21 cellular contexts compared by ENCODE assay signal in genomic region chr1:88681223-88681622, GRCh38. TPM values are rescaled to one million over a fixed set of nuclear protein-coding genes. Genes with fewer than 3 reads are reported as not detected.
A peak's percentile ranks its signal among the peaks of the same experiment; 100 is the strongest.
DNase-seq lines count a peak whose midpoint lies in the region; ATAC-seq and TF ChIP-seq lines count a peak whose summit lies in the region.
"Had no signal": no experiment of that assay in that cellular context is flagged by ENCODE, and none has a peak within 500 bp of the region (broad histone marks: within the 10 kb centered on the region; RNA-seq: fewer than 3 reads in every experiment).

No MANE protein-coding gene starts in this region.

- POLR2A ChIA-PET in naive thymus-derived CD4-positive, alpha-beta T cell (lab: Charles Lee) = interaction anchor here (1.1 to 1.5 kb wide), 3 partner anchors 9 to 24 kb away, joined by 3 to 5 read pairs (median 5); no protein-coding TSS in a partner anchor

- H3K9me3 Mint-ChIP-seq in activated naive CD4-positive, alpha-beta T cell treated with anti-CD3 and anti-CD28 coated beads, Interleukin-2, amount 50 U/mL, for 24 hours = no peaks in the 10 kb centered on the region
- H3K9me3 Mint-ChIP-seq in naive thymus-derived CD4-positive, alpha-beta T cell = peaks cover 0 to 3% (median 0%) of the 10 kb centered on the region in 11 donors

- peaks cover 0 to 7% (median 0%) of the 10 kb centered on the region in 3 experiments for H3K36me3 ChIP-seq in naive thymus-derived CD4-positive, alpha-beta T cell (ENCODE audit: control insufficient read depth in 2 of 3, insufficient read depth in 3 of 3, low read length in 3 of 3)
- H3K36me3 ChIP-seq: BLaER1 had no signal

- TF ChIP-seq CTCF in epithelial cell of esophagus (IDR thresholded peaks at IDR 0.05; ENCODE audit: insufficient read depth, low read depth, low read length, missing control alignments) = no peak

- H3K4me1 ChIP-seq in naive thymus-derived CD4-positive, alpha-beta T cell (ENCODE audit: control insufficient read depth in 2 of 2, insufficient read depth in 2 of 2, low read length in 2 of 2) = peaks cover 14 to 18% of the 10 kb centered on the region in 2 donors

- no peak for ATAC-seq in naive thymus-derived CD4-positive, alpha-beta T cell
- no peak for ATAC-seq in HG03565 (IDR thresholded peaks at IDR 0.05; ENCODE audit: unreplicated experiment)

- no peak for DNase-seq in activated naive CD4-positive, alpha-beta T cell treated with Interleukin-2 at 50 U/mL for 16 hours
- DNase-seq in epithelial cell of esophagus (ENCODE audit: low read depth) = peak; percentile 30
- no peak for DNase-seq in naive thymus-derived CD4-positive, alpha-beta T cell
- DNase-seq in NCI-H128 (lab: John Stamatoyannopoulos, UW; ENCODE audit: unreplicated experiment) = no peak
- no peak for DNase-seq in activated CD8-positive, alpha-beta memory T cell treated with anti-CD3 and anti-CD28 coated beads, Interleukin-2, amount 50 U/mL, for 48 hours
- DNase-seq: CD4-positive, CD25-positive, alpha-beta regulatory T cell; GM23248; H9; KBM-7; MM.1S; NCI-H1048; NCI-H1417 treated with DMSO at 0.1 percent for 48 hours; NCI-H187 treated with DMSO at 0.1 percent for 48 hours; NCI-H2107; NCI-H524; NCI-H748 treated with DMSO at 0.1 percent for 48 hours; SK-N-SH had no signal

- H3K4me3 Mint-ChIP-seq in activated naive CD4-positive, alpha-beta T cell treated with anti-CD3 and anti-CD28 coated beads, Interleukin-2, amount 50 U/mL, for 24 hours = no peak overlapping the region
- H3K4me3 Mint-ChIP-seq in naive thymus-derived CD4-positive, alpha-beta T cell = no peak overlapping the region
- H3K4me3 Mint-ChIP-seq: H9 had no signal

- H3K27me3 Mint-ChIP-seq in activated naive CD4-positive, alpha-beta T cell treated with anti-CD3 and anti-CD28 coated beads, Interleukin-2, amount 50 U/mL, for 24 hours = no peaks in the 10 kb centered on the region
- peaks cover 0 to 12% (median 0%) of the 10 kb centered on the region in 5 donors for H3K27me3 Mint-ChIP-seq in naive thymus-derived CD4-positive, alpha-beta T cell

- no peak overlapping the region for H3K4me3 ChIP-seq in epithelial cell of esophagus (ENCODE audit: low read length)
- no peak overlapping the region for H3K4me3 ChIP-seq in naive thymus-derived CD4-positive, alpha-beta T cell (ENCODE audit: low read length)
- H3K4me3 ChIP-seq: BLaER1, GM23248 had no signal

- H3K36me3 Mint-ChIP-seq in activated naive CD4-positive, alpha-beta T cell treated with anti-CD3 and anti-CD28 coated beads, Interleukin-2, amount 50 U/mL, for 24 hours = no peaks in the 10 kb centered on the region
- H3K36me3 Mint-ChIP-seq in naive thymus-derived CD4-positive, alpha-beta T cell = no peaks in the 10 kb centered on the region
- H3K36me3 Mint-ChIP-seq: CD4-positive, CD25-positive, alpha-beta regulatory T cell had no signal

- peak overlapping the region; percentile 59 for H3K27ac Mint-ChIP-seq in activated naive CD4-positive, alpha-beta T cell treated with anti-CD3 and anti-CD28 coated beads, Interleukin-2, amount 50 U/mL, for 24 hours
- H3K27ac Mint-ChIP-seq in naive thymus-derived CD4-positive, alpha-beta T cell = peak overlapping the region in 6 of 9 donors; percentile 11 to 67 (median 47)
- H3K27ac Mint-ChIP-seq: CD4-positive, CD25-positive, alpha-beta regulatory T cell; H9 had no signal

- H3K27me3 ChIP-seq in naive thymus-derived CD4-positive, alpha-beta T cell (ENCODE audit: control insufficient read depth in 2 of 2, insufficient read depth in 2 of 2, low read length in 2 of 2) = no peaks in the 10 kb centered on the region
- H3K27me3 ChIP-seq: BLaER1 had no signal

- intact Hi-C loops in naive thymus-derived CD4-positive, alpha-beta T cell (cut with micrococcal nuclease) = loop anchor here in 1 of 2 donors (10.0 kb wide), 3 partner anchors 594 to 1976 kb away; partner anchors contain the start of genes GBP5, LRRC8C and SH3GLB1

- peak overlapping the region; percentile 23 for H3K27ac ChIP-seq in naive thymus-derived CD4-positive, alpha-beta T cell (ENCODE audit: low read depth, low read length)
- H3K27ac ChIP-seq: 22Rv1, BLaER1, GM23248 had no signal

- CTCF ChIA-PET in naive thymus-derived CD4-positive, alpha-beta T cell (lab: Charles Lee) = no interaction called here

- no peaks in the 10 kb centered on the region for H3K9me3 ChIP-seq in naive thymus-derived CD4-positive, alpha-beta T cell (ENCODE audit: control insufficient read depth in 2 of 3, low read length in 3 of 3)
- H3K9me3 ChIP-seq: BLaER1, SK-N-SH had no signal

- H3K4me1 Mint-ChIP-seq in activated naive CD4-positive, alpha-beta T cell treated with anti-CD3 and anti-CD28 coated beads, Interleukin-2, amount 50 U/mL, for 24 hours = peaks cover 23% of the 10 kb centered on the region
- peaks cover 12 to 31% (median 23%) of the 10 kb centered on the region in 7 donors for H3K4me1 Mint-ChIP-seq in naive thymus-derived CD4-positive, alpha-beta T cell

RNA-seq across cellular contexts. Expression of gene PKN2, which starts 2.9 kb away (rescaled TPM):
- 10 to 100 TPM; 32.1 to 53.8 (median 46.9) TPM for total RNA-seq in naive thymus-derived CD4-positive, alpha-beta T cell
- 10 to 100 TPM in 1 of 2 donors, 1 to 10 TPM in 1; 9.0 to 10.2 TPM for polyA plus RNA-seq in naive thymus-derived CD4-positive, alpha-beta T cell
